ENCODE assay signal across 29 cellular contexts in genomic region chr10:96263684-96264083, GRCh38. TPM values are rescaled to one million over a fixed set of nuclear protein-coding genes. Genes with fewer than 3 reads are reported as not detected.
DNase-seq lines count a peak whose midpoint lies in the region; ATAC-seq and TF ChIP-seq lines count a peak whose summit lies in the region.
"Had no signal": no experiment of that assay in that cellular context is flagged by ENCODE, and none has a peak within 500 bp of the region (broad histone marks: within the 10 kb centered on the region; RNA-seq: fewer than 3 reads in every experiment).

No MANE protein-coding gene starts in this region.

- intact Hi-C loops in OCI-LY7 (cut with micrococcal nuclease; ENCODE audit: unreplicated experiment) (no loop called here), posterior vena cava (cut with DNase I) (no loop called here)

- ATAC-seq in GM19463 (IDR thresholded peaks at IDR 0.05; ENCODE audit: unreplicated experiment) (peak; percentile 37), naive B cell (ENCODE audit: low read depth in 2 of 2) (peak; percentile 54 to 59), WTC11 (no peak), HG03457 (IDR thresholded peaks at IDR 0.05; ENCODE audit: unreplicated experiment) (no peak)
- ATAC-seq: activated T-helper 17 cell treated with anti-CD3 and anti-CD28 coated beads, Interleukin-2, amount 50 U/mL, for 72 hours; lower lobe of right lung had no signal

- peaks cover 100% of the 10 kb centered on the region for H3K79me2 ChIP-seq in OCI-LY7 (ENCODE audit: insufficient read depth, low read depth, low read length)

- H3K9me3 ChIP-seq in BLaER1 = no peaks in the 10 kb centered on the region
- H3K9me3 ChIP-seq in OCI-LY7 (ENCODE audit: low read length) = no peaks in the 10 kb centered on the region
- no peaks in the 10 kb centered on the region for H3K9me3 ChIP-seq in WERI-Rb-1 (ENCODE audit: severe bottlenecking)
- H3K9me3 ChIP-seq: BE2C, lower lobe of right lung, neutrophil had no signal

- POLR2A ChIA-PET in OCI-LY7 (lab: Charles Lee) (interaction anchor here (0.7 to 1.3 kb wide), 3 partner anchors 16 to 38 kb away, joined by 3 read pairs; no protein-coding TSS in a partner anchor), WTC11 (lab: Charles Lee) (interaction anchor here (0.5 kb wide), 1 partner anchor 34 kb away, joined by 4 read pairs; no protein-coding TSS in a partner anchor)

- H3K27ac ChIP-seq in BLaER1 = 0 out of 2 replicates have a peak overlapping the region, but pooled peaks have one; percentile 6
- peak overlapping the region; percentile 23 for H3K27ac ChIP-seq in OCI-LY7 (ENCODE audit: low read depth, low read length, poor library complexity, severe bottlenecking)
- no peak overlapping the region for H3K27ac ChIP-seq in WERI-Rb-1
- H3K27ac ChIP-seq: cardiac muscle cell, lower lobe of right lung, neutrophil had no signal

- H3K9me3 Mint-ChIP-seq in naive B cell = no peaks in the 10 kb centered on the region
- H3K9me3 Mint-ChIP-seq in WTC11 = no peaks in the 10 kb centered on the region
- H3K9me3 Mint-ChIP-seq: activated T-helper 17 cell treated with anti-CD3 and anti-CD28 coated beads, Interleukin-2, amount 50 U/mL, for 72 hours had no signal

- no peak overlapping the region for H2AFZ ChIP-seq in OCI-LY7 (ENCODE audit: low read length)

- H3K36me3 ChIP-seq in BLaER1 (peaks cover 78% of the 10 kb centered on the region), OCI-LY7 (ENCODE audit: insufficient read depth, low read length) (peaks cover 97% of the 10 kb centered on the region), WERI-Rb-1 (no peaks in the 10 kb centered on the region)
- H3K36me3 ChIP-seq: BE2C, cardiac muscle cell, lower lobe of right lung, neutrophil had no signal

- BruUV-seq in OCI-LY7 (replicated peaks; lab: Mats Ljungman, UMichigan) = no TSS peak

- peak overlapping the region; percentile 66 to 85 (median 77) for H3K4me3 Mint-ChIP-seq in naive B cell
- no peak overlapping the region for H3K4me3 Mint-ChIP-seq in WTC11
- H3K4me3 Mint-ChIP-seq: activated naive CD8-positive, alpha-beta T cell; activated T-helper 17 cell treated with anti-CD3 and anti-CD28 coated beads, Interleukin-2, amount 50 U/mL, for 72 hours had no signal

- CTCF ChIA-PET in OCI-LY7 (lab: Charles Lee; ENCODE audit: unreplicated experiment) (interaction anchor here (0.5 kb wide), 1 partner anchor 34 kb away, joined by 4 read pairs; no protein-coding TSS in a partner anchor), WTC11 (lab: Charles Lee) (interaction anchor here (1.8 kb wide), 1 partner anchor 34 kb away, joined by 8 read pairs; no protein-coding TSS in a partner anchor)

- no peaks in the 10 kb centered on the region for H3K27me3 Mint-ChIP-seq in naive B cell
- H3K27me3 Mint-ChIP-seq in WTC11 (ENCODE audit: low read depth) = no peaks in the 10 kb centered on the region; the same call in 1 of the 2 replicates

- H3K4me3 ChIP-seq in BLaER1 (no peak overlapping the region), OCI-LY7 (ENCODE audit: low read depth, low read length, poor library complexity, severe bottlenecking) (peak overlapping the region; percentile 1), WERI-Rb-1 (ENCODE audit: low read depth, low read length) (no peak overlapping the region)
- H3K4me3 ChIP-seq: cardiac muscle cell, lower lobe of right lung had no signal

- no peak for DNase-seq in OCI-LY7 (ENCODE audit: low spot score)
- no peak for DNase-seq in naive B cell
- DNase-seq in WTC11 (ENCODE audit: low spot score) = no peak
- no peak for DNase-seq in WERI-Rb-1
- no peak for DNase-seq in posterior vena cava (ENCODE audit: low spot score)
- DNase-seq: activated CD8-positive, alpha-beta memory T cell treated with anti-CD3 and anti-CD28 coated beads, Interleukin-2, amount 50 U/mL, for 4 hours; BE2C; dermis blood vessel endothelial cell; DMS79; kidney; lower lobe of right lung; NCI-H1105 treated with DMSO at 0.1 percent for 48 hours; NCI-H2029; NCI-H226; NCI-H748 treated with DMSO at 0.1 percent for 48 hours; OCI-M1; T-helper 9 cell had no signal

- H3K27me3 ChIP-seq in BLaER1 = no peaks in the 10 kb centered on the region
- H3K27me3 ChIP-seq in WERI-Rb-1 (ENCODE audit: insufficient read depth, low read depth, severe bottlenecking) = no peaks in the 10 kb centered on the region
- H3K27me3 ChIP-seq: BE2C, cardiac muscle cell, neutrophil had no signal

- TF ChIP-seq CTCF in OCI-LY7 (conservative IDR thresholded peaks at IDR 0.05; ENCODE audit: low read length) (no peak), WTC11 (IDR thresholded peaks at IDR 0.05) (no peak), WERI-Rb-1 (IDR thresholded peaks at IDR 0.05; ENCODE audit: low read depth, low read length) (no peak)

- no peaks in the 10 kb centered on the region for H3K9me2 ChIP-seq in OCI-LY7 (ENCODE audit: insufficient read depth, low read length)

- H3K27ac Mint-ChIP-seq in naive B cell (peak overlapping the region; percentile 86 to 94 (median 90)), WTC11 (no peak overlapping the region)
- H3K27ac Mint-ChIP-seq: activated naive CD8-positive, alpha-beta T cell; activated T-helper 17 cell treated with anti-CD3 and anti-CD28 coated beads, Interleukin-2, amount 50 U/mL, for 72 hours had no signal

- H3K4me1 Mint-ChIP-seq in naive B cell = peaks cover 81 to 99% (median 83%) of the 10 kb centered on the region in 3 donors
- H3K4me1 Mint-ChIP-seq in WTC11 = peaks cover 8% of the 10 kb centered on the region
- H3K4me1 Mint-ChIP-seq: activated T-helper 17 cell treated with anti-CD3 and anti-CD28 coated beads, Interleukin-2, amount 50 U/mL, for 72 hours had no signal

- H3K36me3 Mint-ChIP-seq in naive B cell = peaks cover 42 to 46% of the 10 kb centered on the region in 2 donors
- H3K36me3 Mint-ChIP-seq in WTC11 = no peaks in the 10 kb centered on the region

- H4K20me1 ChIP-seq in BLaER1 (peaks cover 97% of the 10 kb centered on the region), OCI-LY7 (ENCODE audit: insufficient read depth, low read length) (peaks cover 39% of the 10 kb centered on the region)

- no peak overlapping the region for H3K9ac ChIP-seq in BLaER1

- peak overlapping the region; percentile 95 for H3K4me2 ChIP-seq in BLaER1
- H3K4me2 ChIP-seq in OCI-LY7 (ENCODE audit: low read length) = peak overlapping the region; percentile 50

- H3K4me1 ChIP-seq in BLaER1 (peaks cover 81% of the 10 kb centered on the region), OCI-LY7 (ENCODE audit: insufficient read depth, low read length, poor library complexity, severe bottlenecking) (peaks cover 92% of the 10 kb centered on the region)
- H3K4me1 ChIP-seq: BE2C had no signal

TF ChIP-seq in WTC11, 78 proteins besides CTCF, POLR2A, EP300 and RAD21 (continues in another document):
- TF ChIP-seq USF2 (CRISPR knock-in tag; IDR thresholded peaks at IDR 0.05) (no peak), ETV6 (CRISPR knock-in tag; IDR thresholded peaks at IDR 0.05) (no peak), STAT6 (CRISPR knock-in tag; conservative IDR thresholded peaks at IDR 0.05; ENCODE audit: low read depth) (no peak)

RNA-seq across cellular contexts. Expression of gene BLNK, which starts 7.7 kb away (rescaled TPM):
- 78.0 and 113 TPM in 2 replicates for total RNA-seq in OCI-LY7 (2014; rRNA removed; shearing (Covaris generic))
- total RNA-seq in OCI-LY7 (2022) (182 and 201 TPM in 2 replicates), WTC11 (2021) (not detected in 3 replicates), posterior vena cava (1 to 10 TPM; 3.2 to 4.1 TPM)
- 100 to 1,000 TPM; 152 to 280 (median 196) TPM for polyA plus RNA-seq in naive B cell (ENCODE audit: low read depth in 6 of 6)
- total RNA-seq: activated T-helper 17 cell treated with anti-CD3 and anti-CD28 coated beads, Interleukin-2, amount 50 U/mL, for 72 hours; cardiac muscle cell; dermis blood vessel endothelial cell; M059J; pulmonary artery endothelial cell had no signal

RNA-seq across cellular contexts. Expression of gene DNTT, which starts 40.5 kb away (rescaled TPM):
- total RNA-seq in OCI-LY7 (2014; rRNA removed; shearing (Covaris generic)) = 0.16 TPM in 1 of 2 replicates, not detected in the other
- total RNA-seq in OCI-LY7 (2022) (0.18 and 0.32 TPM in 2 replicates), WTC11 (2021) (0.09 TPM in 1 of 3 replicates, not detected in the others), posterior vena cava (not detected)
- under 1 TPM in 1 of 6 donors, not detected in 5; 0.21 TPM for polyA plus RNA-seq in naive B cell (ENCODE audit: low read depth in 6 of 6)
- total RNA-seq: activated T-helper 17 cell treated with anti-CD3 and anti-CD28 coated beads, Interleukin-2, amount 50 U/mL, for 72 hours; aorta; cardiac muscle cell; dermis blood vessel endothelial cell; kidney; lower lobe of right lung; M059J; mucosa of gallbladder; pulmonary artery endothelial cell; urinary bladder had no signal
- polyA plus RNA-seq: aorta, cardiac muscle cell, urinary bladder had no signal

Comparison
In these comparisons a context has a peak if more than half of its experiments do, and no peak if none do; other contexts are left out.
1. ATAC-seq: peak in GM19463 (single experiment) and naive B cell (2 of 2); none in WTC11 (single experiment) and HG03457 (single experiment).
2. RNA of gene BLNK, which starts 7.7 kb away (total RNA-seq): 78.0 to 201 TPM in OCI-LY7; 3.2 to 4.1 TPM in posterior vena cava and not detected in WTC11; every median in the first group is over 10 times any median in the second.